ENCODE assay signal across 8 cellular contexts in the genomic region with DNA sequence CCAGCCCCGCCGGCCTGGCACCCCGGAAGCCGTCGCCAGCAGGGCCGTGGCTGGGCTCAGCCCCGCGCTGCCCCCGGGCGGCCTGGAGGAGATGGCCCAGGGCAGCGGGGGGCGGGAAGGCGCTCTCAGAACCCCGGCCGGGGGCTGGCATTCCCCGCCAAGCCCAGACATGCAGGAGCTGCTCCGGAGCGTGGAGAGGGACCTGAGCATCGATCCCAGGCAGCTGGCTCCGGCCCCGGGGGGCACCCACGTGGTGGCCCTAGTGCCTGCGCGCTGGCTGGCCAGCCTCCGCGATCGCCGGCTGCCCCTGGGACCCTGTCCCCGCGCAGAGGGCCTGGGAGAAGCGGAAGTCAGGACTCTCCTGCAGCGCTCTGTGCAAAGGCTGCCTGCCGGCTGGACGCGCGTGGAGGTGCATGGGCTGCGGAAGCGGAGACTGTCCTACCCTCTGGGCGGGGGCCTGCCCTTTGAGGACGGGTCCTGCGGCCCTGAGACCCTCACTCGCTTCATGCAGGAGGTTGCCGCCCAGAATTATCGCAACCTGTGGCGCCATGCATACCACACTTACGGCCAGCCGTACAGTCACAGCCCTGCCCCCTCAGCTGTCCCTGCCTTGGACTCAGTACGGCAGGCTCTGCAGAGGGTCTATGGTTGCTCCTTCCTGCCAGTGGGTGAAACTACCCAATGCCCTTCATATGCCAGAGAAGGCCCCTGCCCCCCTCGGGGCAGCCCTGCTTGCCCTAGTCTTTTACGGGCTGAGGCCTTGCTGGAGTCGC. TPM values are rescaled to one million over a fixed set of nuclear protein-coding genes. Genes with fewer than 3 reads are reported as not detected.
DNase-seq lines count a peak whose midpoint lies in the region; ATAC-seq and TF ChIP-seq lines count a peak whose summit lies in the region.

No MANE protein-coding gene starts in this region.

- peak overlapping the region; percentile 58 to 63 for H3K27ac Mint-ChIP-seq in natural killer cell treated with Interleukin-12 subunit alpha and Interleukin-12 subunit beta and Interleukin-15 and Interleukin-18, amount 100 ng/mL, for 72 hours

- POLR2A ChIA-PET in RWPE1 (lab: Yijun Ruan, JAX; ENCODE audit: low non-redundant PET): no interaction called here

- no peaks in the 10 kb centered on the region for H3K27me3 Mint-ChIP-seq in natural killer cell treated with Interleukin-12 subunit alpha and Interleukin-12 subunit beta and Interleukin-15 and Interleukin-18, amount 100 ng/mL, for 72 hours

- peak; percentile 29 for TF ChIP-seq CTCF in RWPE1 (conservative IDR thresholded peaks at IDR 0.05; ENCODE audit: low read depth)

- peaks cover 27 to 32% of the 10 kb centered on the region in 2 donors for H3K4me1 Mint-ChIP-seq in natural killer cell treated with Interleukin-12 subunit alpha and Interleukin-12 subunit beta and Interleukin-15 and Interleukin-18, amount 100 ng/mL, for 72 hours (ENCODE audit: low read depth in 2 of 2)

- DNase-seq in RWPE1 (ENCODE audit: low spot score) (peak; percentile 38), epithelial cell of prostate (ENCODE audit: low read depth, low spot score) (no peak), superior temporal gyrus (ENCODE audit: extremely low spot score) (no peak), NCI-H187 treated with DMSO at 0.1 percent for 48 hours (lab: John Stamatoyannopoulos, UW) (no peak), SHP77 treated with DMSO at 0.1 percent for 48 hours (lab: John Stamatoyannopoulos, UW) (no peak)
- DNase-seq in natural killer cell treated with Interleukin-12 subunit alpha and Interleukin-12 subunit beta and Interleukin-15 and Interleukin-18, amount 100 ng/mL, for 72 hours (ENCODE audit: low spot score): peak; percentile 55

- peak; percentile 14 for ATAC-seq in GM18502 (IDR thresholded peaks at IDR 0.05; ENCODE audit: poor library complexity, unreplicated experiment)
- peak; percentile 2 for ATAC-seq in HG02678 (IDR thresholded peaks at IDR 0.05; ENCODE audit: unreplicated experiment)
- ATAC-seq in natural killer cell treated with Interleukin-12 subunit alpha and Interleukin-12 subunit beta and Interleukin-15 and Interleukin-18, amount 100 ng/mL, for 72 hours: peak; percentile 76 to 85

- H3K27ac ChIP-seq in RWPE1 (peak overlapping the region; percentile 99), epithelial cell of prostate (peak overlapping the region; percentile 32)

- peak overlapping the region; percentile 73 for H3K4me3 Mint-ChIP-seq in natural killer cell treated with Interleukin-12 subunit alpha and Interleukin-12 subunit beta and Interleukin-15 and Interleukin-18, amount 100 ng/mL, for 72 hours

- no peaks in the 10 kb centered on the region for H3K9me3 Mint-ChIP-seq in natural killer cell treated with Interleukin-12 subunit alpha and Interleukin-12 subunit beta and Interleukin-15 and Interleukin-18, amount 100 ng/mL, for 72 hours

- no peaks in the 10 kb centered on the region for H3K36me3 Mint-ChIP-seq in natural killer cell treated with Interleukin-12 subunit alpha and Interleukin-12 subunit beta and Interleukin-15 and Interleukin-18, amount 100 ng/mL, for 72 hours

- CTCF ChIA-PET in RWPE1 (lab: Yijun Ruan, JAX): no interaction called here

RNA-seq across cellular contexts. Expression of gene WDR81, which starts 0.6 kb away (rescaled TPM):
- 10 to 100 TPM; 17.9 to 30.9 TPM for total RNA-seq in natural killer cell treated with Interleukin-12 subunit alpha and Interleukin-12 subunit beta and Interleukin-15 and Interleukin-18, amount 100 ng/mL, for 72 hours

RNA-seq across cellular contexts. Expression of gene TLCD2, which starts 14.9 kb away (rescaled TPM):
- total RNA-seq in natural killer cell treated with Interleukin-12 subunit alpha and Interleukin-12 subunit beta and Interleukin-15 and Interleukin-18, amount 100 ng/mL, for 72 hours: under 1 TPM; 0.17 to 0.78 TPM

RNA-seq across cellular contexts. Expression of gene SERPINF2, which starts 17.6 kb away (rescaled TPM):
- total RNA-seq in natural killer cell treated with Interleukin-12 subunit alpha and Interleukin-12 subunit beta and Interleukin-15 and Interleukin-18, amount 100 ng/mL, for 72 hours: under 1 TPM in 1 of 2 donors, not detected in 1; 0.24 TPM

RNA-seq across cellular contexts. Expression of gene SERPINF1, which starts 36.8 kb away (rescaled TPM):
- total RNA-seq in natural killer cell treated with Interleukin-12 subunit alpha and Interleukin-12 subunit beta and Interleukin-15 and Interleukin-18, amount 100 ng/mL, for 72 hours: not detected

RNA-seq across cellular contexts. Expression of gene PRPF8, which starts 40.4 kb away (rescaled TPM):
- 100 to 1,000 TPM; 348 to 422 TPM for total RNA-seq in natural killer cell treated with Interleukin-12 subunit alpha and Interleukin-12 subunit beta and Interleukin-15 and Interleukin-18, amount 100 ng/mL, for 72 hours

Comparison
In these comparisons a context has a peak if more than half of its experiments do, and no peak if none do; other contexts are left out.
1. ATAC-seq: peak in every context shown above with its lines; median percentile 80 in natural killer cell treated with Interleukin-12 subunit alpha and Interleukin-12 subunit beta and Interleukin-15 and Interleukin-18, amount 100 ng/mL, for 72 hours; 14 in GM18502; 2 in HG02678.
2. DNase-seq: peak in RWPE1 (single experiment) and natural killer cell treated with Interleukin-12 subunit alpha and Interleukin-12 subunit beta and Interleukin-15 and Interleukin-18, amount 100 ng/mL, for 72 hours (single experiment); none in epithelial cell of prostate (single experiment), superior temporal gyrus (single experiment), NCI-H187 treated with DMSO at 0.1 percent for 48 hours (single experiment) and SHP77 treated with DMSO at 0.1 percent for 48 hours (single experiment).